ENCODE assay signal across 2 cellular contexts in genomic region chr4:110640608-110641007, GRCh38.
A peak's percentile ranks its signal among the peaks of the same experiment; 100 is the strongest.
TF ChIP-seq lines count a peak whose summit lies in the region.

No MANE protein-coding gene starts in this region.

TF ChIP-seq in endothelial cell of umbilical vein, 7 proteins besides CTCF, POLR2A, EP300 and RAD21 (continued from another document):
- TF ChIP-seq MAX (IDR thresholded peaks at IDR 0.05; ENCODE audit: insufficient read depth, insufficient read length): no peak

TF ChIP-seq in liver, 16 proteins besides CTCF, POLR2A, EP300 and RAD21:
- no peak for TF ChIP-seq REST (IDR thresholded peaks at IDR 0.05)
- TF ChIP-seq FOXA2 (IDR thresholded peaks at IDR 0.05): peak; percentile 32
- no peak for TF ChIP-seq SP1 (IDR thresholded peaks at IDR 0.05)
- no peak for TF ChIP-seq EGR1 (IDR thresholded peaks at IDR 0.05; ENCODE audit: low read depth in 2 of 2)
